ENCODE assay signal across 16 cellular contexts in genomic region chr13:106472621-106473020, GRCh38.
DNase-seq lines count a peak whose midpoint lies in the region; ATAC-seq and TF ChIP-seq lines count a peak whose summit lies in the region.
"Had no signal": no experiment of that assay in that cellular context is flagged by ENCODE, and none has a peak within 500 bp of the region (broad histone marks: within the 10 kb centered on the region; RNA-seq: fewer than 3 reads in every experiment).

No MANE protein-coding gene starts in this region.

- H3K79me2 ChIP-seq in osteoblast (ENCODE audit: insufficient read depth, low read length): no peaks in the 10 kb centered on the region

- ATAC-seq in natural killer cell treated with Interleukin-12 subunit alpha and Interleukin-12 subunit beta and Interleukin-15 and Interleukin-18, amount 100 ng/mL, for 72 hours: no peak
- no peak for ATAC-seq in upper lobe of right lung
- ATAC-seq: T-cell had no signal

- H3K36me3 Mint-ChIP-seq in natural killer cell treated with Interleukin-12 subunit alpha and Interleukin-12 subunit beta and Interleukin-15 and Interleukin-18, amount 100 ng/mL, for 72 hours: no peaks in the 10 kb centered on the region
- H3K36me3 Mint-ChIP-seq in immature natural killer cell: no peaks in the 10 kb centered on the region
- H3K36me3 Mint-ChIP-seq: T-cell had no signal

- WGBS in esophagus squamous epithelium, 2 donors: 61 to 74% methylated on average over 4 of the region's 4 CpGs

- CTCF ChIA-PET in RWPE1 (lab: Yijun Ruan, JAX): interaction anchor here (0.6 kb wide), 1 partner anchor 60 kb away, joined by 7 read pairs; no protein-coding TSS in a partner anchor

- TF ChIP-seq CTCF in BE2C (IDR thresholded peaks at IDR 0.05; ENCODE audit: low read depth, low read length): no peak
- no peak for TF ChIP-seq CTCF in RWPE1 (conservative IDR thresholded peaks at IDR 0.05; ENCODE audit: low read depth)
- no peak for TF ChIP-seq CTCF in esophagus squamous epithelium (IDR thresholded peaks at IDR 0.05)
- TF ChIP-seq CTCF in osteoblast (IDR thresholded peaks at IDR 0.05; ENCODE audit: extremely low read depth, low read depth, low read length): no peak
- TF ChIP-seq CTCF in upper lobe of right lung (IDR thresholded peaks at IDR 0.05): no peak

- H3K36me3 ChIP-seq in BE2C (no peaks in the 10 kb centered on the region), esophagus squamous epithelium (no peaks in the 10 kb centered on the region), osteoblast (ENCODE audit: insufficient read depth, low read length) (no peaks in the 10 kb centered on the region), upper lobe of right lung (no peaks in the 10 kb centered on the region)
- H3K36me3 ChIP-seq: spleen, upper lobe of left lung had no signal

- TF ChIP-seq POLR2A in esophagus squamous epithelium (IDR thresholded peaks at IDR 0.05): no peak

- peak overlapping the region; percentile 46 for H3K4me3 ChIP-seq in BE2C (ENCODE audit: low read depth, low read length)
- H3K4me3 ChIP-seq in esophagus squamous epithelium: peak overlapping the region in 1 of 4 donors; percentile 10
- H3K4me3 ChIP-seq in osteoblast (ENCODE audit: insufficient read depth, low read length): peak overlapping the region; percentile 60
- no peak overlapping the region for H3K4me3 ChIP-seq in upper lobe of right lung

- intact Hi-C loops in esophagus squamous epithelium (cut with DNase I) (no loop called here), upper lobe of right lung (cut with DNase I) (no loop called here)

- H3K4me1 ChIP-seq in BE2C (peaks cover 17% of the 10 kb centered on the region), esophagus squamous epithelium (peaks cover 7 to 42% (median 9%) of the 10 kb centered on the region in 3 donors), osteoblast (ENCODE audit: insufficient read depth, low read length) (peaks cover 9% of the 10 kb centered on the region), upper lobe of right lung (no peaks in the 10 kb centered on the region)
- H3K4me1 ChIP-seq: spleen had no signal

- no peaks in the 10 kb centered on the region for H3K9me3 Mint-ChIP-seq in natural killer cell treated with Interleukin-12 subunit alpha and Interleukin-12 subunit beta and Interleukin-15 and Interleukin-18, amount 100 ng/mL, for 72 hours
- H3K9me3 Mint-ChIP-seq in immature natural killer cell: no peaks in the 10 kb centered on the region
- H3K9me3 Mint-ChIP-seq: neural crest cell, T-cell had no signal

- POLR2A ChIA-PET in RWPE1 (lab: Yijun Ruan, JAX; ENCODE audit: low non-redundant PET): no interaction called here

- H3K27me3 ChIP-seq in BE2C: no peaks in the 10 kb centered on the region
- no peaks in the 10 kb centered on the region for H3K27me3 ChIP-seq in esophagus squamous epithelium
- no peaks in the 10 kb centered on the region for H3K27me3 ChIP-seq in osteoblast (ENCODE audit: insufficient read depth, low read length)
- no peaks in the 10 kb centered on the region for H3K27me3 ChIP-seq in upper lobe of right lung
- H3K27me3 ChIP-seq: upper lobe of left lung had no signal

- peak overlapping the region; percentile 84 for H3K4me2 ChIP-seq in osteoblast (ENCODE audit: insufficient read depth, low read length)

- no peaks in the 10 kb centered on the region for H3K4me1 Mint-ChIP-seq in natural killer cell treated with Interleukin-12 subunit alpha and Interleukin-12 subunit beta and Interleukin-15 and Interleukin-18, amount 100 ng/mL, for 72 hours (ENCODE audit: low read depth in 2 of 2)
- H3K4me1 Mint-ChIP-seq in immature natural killer cell: no peaks in the 10 kb centered on the region
- H3K4me1 Mint-ChIP-seq: T-cell had no signal

- H3K27ac ChIP-seq in RWPE1: peak overlapping the region; percentile 88
- H3K27ac ChIP-seq in esophagus squamous epithelium: peak overlapping the region; percentile 16 to 72 (median 66)
- no peak overlapping the region for H3K27ac ChIP-seq in osteoblast (ENCODE audit: low read depth, low read length)
- no peak overlapping the region for H3K27ac ChIP-seq in upper lobe of right lung
- H3K27ac ChIP-seq: spleen, upper lobe of left lung had no signal

- peak overlapping the region; percentile 83 for H2AFZ ChIP-seq in osteoblast (ENCODE audit: low read length)

- H3K9me3 ChIP-seq in BE2C (no peaks in the 10 kb centered on the region), esophagus squamous epithelium (no peaks in the 10 kb centered on the region), osteoblast (ENCODE audit: low read depth, low read length) (no peaks in the 10 kb centered on the region), upper lobe of right lung (no peaks in the 10 kb centered on the region)
- H3K9me3 ChIP-seq: spleen, upper lobe of left lung had no signal

- peaks cover 4 to 8% of the 10 kb centered on the region in 2 donors for H3K27me3 Mint-ChIP-seq in natural killer cell treated with Interleukin-12 subunit alpha and Interleukin-12 subunit beta and Interleukin-15 and Interleukin-18, amount 100 ng/mL, for 72 hours
- H3K27me3 Mint-ChIP-seq in immature natural killer cell (ENCODE audit: low read depth in 3 of 3): peaks cover 0 to 3% (median 0%) of the 10 kb centered on the region in 3 donors

- H3K27ac Mint-ChIP-seq in natural killer cell treated with Interleukin-12 subunit alpha and Interleukin-12 subunit beta and Interleukin-15 and Interleukin-18, amount 100 ng/mL, for 72 hours: no peak overlapping the region
- no peak overlapping the region for H3K27ac Mint-ChIP-seq in immature natural killer cell
- H3K27ac Mint-ChIP-seq: T-cell had no signal

- H3K4me3 Mint-ChIP-seq in natural killer cell treated with Interleukin-12 subunit alpha and Interleukin-12 subunit beta and Interleukin-15 and Interleukin-18, amount 100 ng/mL, for 72 hours: no peak overlapping the region
- no peak overlapping the region for H3K4me3 Mint-ChIP-seq in immature natural killer cell
- H3K4me3 Mint-ChIP-seq: neural crest cell, T-cell had no signal

- DNase-seq in BE2C (no peak), RWPE1 (ENCODE audit: low spot score) (peak; percentile 13), esophagus squamous epithelium (lab: John Stamatoyannopoulos, UW) (no peak), osteoblast (ENCODE audit: insufficient read length, low spot score, missing footprints) (no peak), immature natural killer cell (no peak), upper lobe of right lung (no peak)
- DNase-seq in natural killer cell treated with Interleukin-12 subunit alpha and Interleukin-12 subunit beta and Interleukin-15 and Interleukin-18, amount 100 ng/mL, for 72 hours (ENCODE audit: low spot score): no peak
- no peak for DNase-seq in stimulated activated CD4-positive, alpha-beta T cell treated with anti-CD3 and anti-CD28 coated beads, Interleukin-15, amount 100 ng/mL, for 24 hours
- DNase-seq: activated T-cell treated with anti-CD3 and anti-CD28 coated beads for 4 hours, glutamatergic neuron, MV-4-11, NCI-H2171 treated with DMSO at 0.1 percent for 48 hours, spleen, T-cell had no signal

- H4K20me1 ChIP-seq in osteoblast (ENCODE audit: insufficient read depth, low read length): no peaks in the 10 kb centered on the region

Comparison
In these comparisons a context has a peak if more than half of its experiments do, and no peak if none do; other contexts are left out.
1. H3K27ac ChIP-seq: peak in RWPE1 (single experiment) and esophagus squamous epithelium (4 of 4); none in osteoblast (single experiment) and upper lobe of right lung (single experiment).